ENCODE assay signal across 1 cellular context in the genomic region with DNA sequence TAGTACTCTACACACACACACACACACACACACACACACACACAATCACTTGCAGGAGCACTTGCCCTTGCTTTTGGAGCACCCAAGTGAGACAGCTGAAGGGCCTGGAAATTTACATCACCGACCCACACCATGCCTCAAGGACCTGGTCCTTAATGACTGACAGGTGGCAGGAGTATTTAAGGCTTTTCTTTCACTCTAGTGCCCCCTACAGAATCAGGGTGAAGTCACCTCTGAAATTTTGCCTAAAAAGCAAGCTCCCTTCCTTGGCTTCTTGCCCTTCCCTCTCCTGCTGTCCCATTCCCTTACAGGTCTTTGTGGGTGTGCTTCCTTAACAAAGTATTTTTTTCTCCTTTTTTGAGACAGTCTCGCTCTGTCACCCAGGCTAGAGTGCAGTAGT.
TF ChIP-seq lines count a peak whose summit lies in the region.

No MANE protein-coding gene starts in this region.

TF ChIP-seq in GM23338, 12 proteins besides CTCF, POLR2A, EP300 and RAD21:
- TF ChIP-seq, protein P1, sequence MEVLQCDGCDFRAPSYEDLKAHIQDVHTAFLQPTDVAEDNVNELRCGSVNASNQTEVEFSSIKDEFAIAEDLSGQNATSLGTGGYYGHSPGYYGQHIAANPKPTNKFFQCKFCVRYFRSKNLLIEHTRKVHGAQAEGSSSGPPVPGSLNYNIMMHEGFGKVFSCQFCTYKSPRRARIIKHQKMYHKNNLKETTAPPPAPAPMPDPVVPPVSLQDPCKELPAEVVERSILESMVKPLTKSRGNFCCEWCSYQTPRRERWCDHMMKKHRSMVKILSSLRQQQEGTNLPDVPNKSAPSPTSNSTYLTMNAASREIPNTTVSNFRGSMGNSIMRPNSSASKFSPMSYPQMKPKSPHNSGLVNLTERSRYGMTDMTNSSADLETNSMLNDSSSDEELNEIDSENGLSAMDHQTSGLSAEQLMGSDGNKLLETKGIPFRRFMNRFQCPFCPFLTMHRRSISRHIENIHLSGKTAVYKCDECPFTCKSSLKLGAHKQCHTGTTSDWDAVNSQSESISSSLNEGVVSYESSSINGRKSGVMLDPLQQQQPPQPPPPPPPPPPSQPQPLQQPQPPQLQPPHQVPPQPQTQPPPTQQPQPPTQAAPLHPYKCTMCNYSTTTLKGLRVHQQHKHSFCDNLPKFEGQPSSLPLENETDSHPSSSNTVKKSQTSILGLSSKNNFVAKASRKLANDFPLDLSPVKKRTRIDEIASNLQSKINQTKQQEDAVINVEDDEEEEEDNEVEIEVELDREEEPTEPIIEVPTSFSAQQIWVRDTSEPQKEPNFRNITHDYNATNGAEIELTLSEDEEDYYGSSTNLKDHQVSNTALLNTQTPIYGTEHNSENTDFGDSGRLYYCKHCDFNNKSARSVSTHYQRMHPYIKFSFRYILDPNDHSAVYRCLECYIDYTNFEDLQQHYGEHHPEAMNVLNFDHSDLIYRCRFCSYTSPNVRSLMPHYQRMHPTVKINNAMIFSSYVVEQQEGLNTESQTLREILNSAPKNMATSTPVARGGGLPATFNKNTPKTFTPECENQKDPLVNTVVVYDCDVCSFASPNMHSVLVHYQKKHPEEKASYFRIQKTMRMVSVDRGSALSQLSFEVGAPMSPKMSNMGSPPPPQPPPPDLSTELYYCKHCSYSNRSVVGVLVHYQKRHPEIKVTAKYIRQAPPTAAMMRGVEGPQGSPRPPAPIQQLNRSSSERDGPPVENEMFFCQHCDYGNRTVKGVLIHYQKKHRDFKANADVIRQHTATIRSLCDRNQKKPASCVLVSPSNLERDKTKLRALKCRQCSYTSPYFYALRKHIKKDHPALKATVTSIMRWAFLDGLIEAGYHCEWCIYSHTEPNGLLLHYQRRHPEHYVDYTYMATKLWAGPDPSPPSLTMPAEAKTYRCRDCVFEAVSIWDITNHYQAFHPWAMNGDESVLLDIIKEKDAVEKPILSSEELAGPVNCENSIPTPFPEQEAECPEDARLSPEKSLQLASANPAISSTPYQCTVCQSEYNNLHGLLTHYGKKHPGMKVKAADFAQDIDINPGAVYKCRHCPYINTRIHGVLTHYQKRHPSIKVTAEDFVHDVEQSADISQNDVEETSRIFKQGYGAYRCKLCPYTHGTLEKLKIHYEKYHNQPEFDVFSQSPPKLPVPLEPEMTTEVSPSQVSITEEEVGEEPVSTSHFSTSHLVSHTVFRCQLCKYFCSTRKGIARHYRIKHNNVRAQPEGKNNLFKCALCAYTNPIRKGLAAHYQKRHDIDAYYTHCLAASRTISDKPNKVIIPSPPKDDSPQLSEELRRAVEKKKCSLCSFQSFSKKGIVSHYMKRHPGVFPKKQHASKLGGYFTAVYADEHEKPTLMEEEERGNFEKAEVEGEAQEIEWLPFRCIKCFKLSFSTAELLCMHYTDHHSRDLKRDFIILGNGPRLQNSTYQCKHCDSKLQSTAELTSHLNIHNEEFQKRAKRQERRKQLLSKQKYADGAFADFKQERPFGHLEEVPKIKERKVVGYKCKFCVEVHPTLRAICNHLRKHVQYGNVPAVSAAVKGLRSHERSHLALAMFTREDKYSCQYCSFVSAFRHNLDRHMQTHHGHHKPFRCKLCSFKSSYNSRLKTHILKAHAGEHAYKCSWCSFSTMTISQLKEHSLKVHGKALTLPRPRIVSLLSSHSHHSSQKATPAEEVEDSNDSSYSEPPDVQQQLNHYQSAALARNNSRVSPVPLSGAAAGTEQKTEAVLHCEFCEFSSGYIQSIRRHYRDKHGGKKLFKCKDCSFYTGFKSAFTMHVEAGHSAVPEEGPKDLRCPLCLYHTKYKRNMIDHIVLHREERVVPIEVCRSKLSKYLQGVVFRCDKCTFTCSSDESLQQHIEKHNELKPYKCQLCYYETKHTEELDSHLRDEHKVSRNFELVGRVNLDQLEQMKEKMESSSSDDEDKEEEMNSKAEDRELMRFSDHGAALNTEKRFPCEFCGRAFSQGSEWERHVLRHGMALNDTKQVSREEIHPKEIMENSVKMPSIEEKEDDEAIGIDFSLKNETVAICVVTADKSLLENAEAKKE (CRISPR knock-in tag; IDR thresholded peaks at IDR 0.05), result no peak
- TF ChIP-seq EZH2 (IDR thresholded peaks at IDR 0.05; ENCODE audit: low read depth, unreplicated experiment), result no peak
- TF ChIP-seq, protein P2, sequence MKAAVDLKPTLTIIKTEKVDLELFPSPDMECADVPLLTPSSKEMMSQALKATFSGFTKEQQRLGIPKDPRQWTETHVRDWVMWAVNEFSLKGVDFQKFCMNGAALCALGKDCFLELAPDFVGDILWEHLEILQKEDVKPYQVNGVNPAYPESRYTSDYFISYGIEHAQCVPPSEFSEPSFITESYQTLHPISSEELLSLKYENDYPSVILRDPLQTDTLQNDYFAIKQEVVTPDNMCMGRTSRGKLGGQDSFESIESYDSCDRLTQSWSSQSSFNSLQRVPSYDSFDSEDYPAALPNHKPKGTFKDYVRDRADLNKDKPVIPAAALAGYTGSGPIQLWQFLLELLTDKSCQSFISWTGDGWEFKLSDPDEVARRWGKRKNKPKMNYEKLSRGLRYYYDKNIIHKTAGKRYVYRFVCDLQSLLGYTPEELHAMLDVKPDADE (IDR thresholded peaks at IDR 0.05), result no peak
- TF ChIP-seq JUNB (IDR thresholded peaks at IDR 0.05; ENCODE audit: unreplicated experiment), result no peak
- no peak for TF ChIP-seq ZNF114 (CRISPR knock-in tag; IDR thresholded peaks at IDR 0.05)
- no peak for TF ChIP-seq NANOG (IDR thresholded peaks at IDR 0.05; ENCODE audit: borderline replicate concordance)
- no peak for TF ChIP-seq STAT1 (IDR thresholded peaks at IDR 0.05; ENCODE audit: unreplicated experiment)
- TF ChIP-seq POLR2AphosphoS5 (IDR thresholded peaks at IDR 0.05; ENCODE audit: low read depth), result no peak
- TF ChIP-seq ZNF331 (CRISPR knock-in tag; IDR thresholded peaks at IDR 0.05; ENCODE audit: low read depth), result no peak
- TF ChIP-seq, protein P3, sequence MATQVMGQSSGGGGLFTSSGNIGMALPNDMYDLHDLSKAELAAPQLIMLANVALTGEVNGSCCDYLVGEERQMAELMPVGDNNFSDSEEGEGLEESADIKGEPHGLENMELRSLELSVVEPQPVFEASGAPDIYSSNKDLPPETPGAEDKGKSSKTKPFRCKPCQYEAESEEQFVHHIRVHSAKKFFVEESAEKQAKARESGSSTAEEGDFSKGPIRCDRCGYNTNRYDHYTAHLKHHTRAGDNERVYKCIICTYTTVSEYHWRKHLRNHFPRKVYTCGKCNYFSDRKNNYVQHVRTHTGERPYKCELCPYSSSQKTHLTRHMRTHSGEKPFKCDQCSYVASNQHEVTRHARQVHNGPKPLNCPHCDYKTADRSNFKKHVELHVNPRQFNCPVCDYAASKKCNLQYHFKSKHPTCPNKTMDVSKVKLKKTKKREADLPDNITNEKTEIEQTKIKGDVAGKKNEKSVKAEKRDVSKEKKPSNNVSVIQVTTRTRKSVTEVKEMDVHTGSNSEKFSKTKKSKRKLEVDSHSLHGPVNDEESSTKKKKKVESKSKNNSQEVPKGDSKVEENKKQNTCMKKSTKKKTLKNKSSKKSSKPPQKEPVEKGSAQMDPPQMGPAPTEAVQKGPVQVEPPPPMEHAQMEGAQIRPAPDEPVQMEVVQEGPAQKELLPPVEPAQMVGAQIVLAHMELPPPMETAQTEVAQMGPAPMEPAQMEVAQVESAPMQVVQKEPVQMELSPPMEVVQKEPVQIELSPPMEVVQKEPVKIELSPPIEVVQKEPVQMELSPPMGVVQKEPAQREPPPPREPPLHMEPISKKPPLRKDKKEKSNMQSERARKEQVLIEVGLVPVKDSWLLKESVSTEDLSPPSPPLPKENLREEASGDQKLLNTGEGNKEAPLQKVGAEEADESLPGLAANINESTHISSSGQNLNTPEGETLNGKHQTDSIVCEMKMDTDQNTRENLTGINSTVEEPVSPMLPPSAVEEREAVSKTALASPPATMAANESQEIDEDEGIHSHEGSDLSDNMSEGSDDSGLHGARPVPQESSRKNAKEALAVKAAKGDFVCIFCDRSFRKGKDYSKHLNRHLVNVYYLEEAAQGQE (IDR thresholded peaks at IDR 0.05; ENCODE audit: unreplicated experiment), result no peak
